Comparison of ENCODE assay signal across 8 cellular contexts in genomic region chr1:1230656-1231399, GRCh38. TPM values are rescaled to one million over a fixed set of nuclear protein-coding genes. Genes with fewer than 3 reads are reported as not detected.
DNase-seq lines count a peak whose midpoint lies in the region; ATAC-seq and TF ChIP-seq lines count a peak whose summit lies in the region.

No MANE protein-coding gene starts in this region.

- intact Hi-C loops in ascending aorta (cut with DNase I) = loop anchor here (5.0 kb wide), 2 partner anchors 76 to 229 kb away; partner anchors contain the start of genes ACAP3, HES4 and PUSL1

- H3K4me1 ChIP-seq in ascending aorta = peaks cover 23% of the 10 kb centered on the region in 2 donors

- peak overlapping the region; percentile 91 to 95 for H3K4me3 ChIP-seq in ascending aorta

- peaks cover 22 to 33% of the 10 kb centered on the region in 2 donors for H3K36me3 ChIP-seq in ascending aorta

- TF ChIP-seq CTCF in LNCAP (IDR thresholded peaks at IDR 0.05) (0 out of 2 replicates have a peak, but pooled peaks have one; percentile 17), ascending aorta (IDR thresholded peaks at IDR 0.05) (no peak)

- no peak for ATAC-seq in HG03469 (IDR thresholded peaks at IDR 0.05; ENCODE audit: unreplicated experiment)

- DNase-seq in NCI-H146 (lab: John Stamatoyannopoulos, UW) = peak; percentile 39
- no peak for DNase-seq in NCI-H146 treated with DMSO at 0.1 percent for 48 hours (lab: John Stamatoyannopoulos, UW; ENCODE audit: unreplicated experiment)
- no peak for DNase-seq in ascending aorta (ENCODE audit: low spot score in 2 of 2)
- peak; percentile 80 for DNase-seq in iris pigment epithelial cell (ENCODE audit: low read depth)
- peak; percentile 70 for DNase-seq in stromal cell of bone marrow (ENCODE audit: low read depth)
- DNase-seq in stimulated activated CD4-positive, alpha-beta T cell treated with anti-CD3 and anti-CD28 coated beads, Interleukin-12 subunit alpha, Interleukin-12 subunit beta, amount 100 ng/mL, for 4 hours = no peak

- no peaks in the 10 kb centered on the region for H3K9me3 ChIP-seq in ascending aorta

- H3K27ac ChIP-seq in ascending aorta = peak overlapping the region; percentile 89 to 94

- no peaks in the 10 kb centered on the region for H3K27me3 ChIP-seq in ascending aorta

RNA-seq across cellular contexts. Expression of gene SDF4, which starts 1.0 kb away (rescaled TPM):
- total RNA-seq in ascending aorta = 223 TPM

RNA-seq across cellular contexts. Expression of gene B3GALT6, which starts 1.2 kb away (rescaled TPM):
- 94.9 TPM for total RNA-seq in ascending aorta

RNA-seq across cellular contexts. Expression of gene C1QTNF12, which starts 15.7 kb away (rescaled TPM):
- total RNA-seq in ascending aorta = not detected

RNA-seq across cellular contexts. Expression of gene TNFRSF4, which starts 16.9 kb away (rescaled TPM):
- 4.8 TPM for total RNA-seq in ascending aorta

RNA-seq across cellular contexts. Expression of gene TNFRSF18, which starts 24.4 kb away (rescaled TPM):
- total RNA-seq in ascending aorta = not detected

Comparison
In these comparisons a context has a peak if more than half of its experiments do, and no peak if none do; other contexts are left out.
1. DNase-seq: peak in NCI-H146 (single experiment), iris pigment epithelial cell (single experiment) and stromal cell of bone marrow (single experiment); none in NCI-H146 treated with DMSO at 0.1 percent for 48 hours (single experiment), ascending aorta (0 of 2) and stimulated activated CD4-positive, alpha-beta T cell treated with anti-CD3 and anti-CD28 coated beads, Interleukin-12 subunit alpha, Interleukin-12 subunit beta, amount 100 ng/mL, for 4 hours (single experiment).